ENCODE assay signal across 2 cellular contexts in genomic region chr21:42500736-42501135, GRCh38.
TF ChIP-seq lines count a peak whose summit lies in the region.

No MANE protein-coding gene starts in this region.

TF ChIP-seq in Ishikawa, 13 proteins besides CTCF, POLR2A, EP300 and RAD21 (continued from another document):
- TF ChIP-seq USF1 (IDR thresholded peaks at IDR 0.05) = no peak
- TF ChIP-seq TEAD4 (IDR thresholded peaks at IDR 0.05) = peak; percentile 25; the same call in 1 of the 2 replicates
- 0 out of 2 replicates have a peak, but pooled peaks have one; percentile 11 for TF ChIP-seq NFIC (IDR thresholded peaks at IDR 0.05)
- no peak for TF ChIP-seq TCF12 (IDR thresholded peaks at IDR 0.05; ENCODE audit: low read depth)
- TF ChIP-seq REST (IDR thresholded peaks at IDR 0.05; ENCODE audit: low read depth) = no peak
- no peak for TF ChIP-seq FOXM1 (IDR thresholded peaks at IDR 0.05; ENCODE audit: borderline replicate concordance, low read depth)
- no peak for TF ChIP-seq TAF1 (IDR thresholded peaks at IDR 0.05; ENCODE audit: low read depth)

TF ChIP-seq in neural cell, 6 proteins besides CTCF, POLR2A, EP300 and RAD21 (continued from another document):
- TF ChIP-seq REST (IDR thresholded peaks at IDR 0.05; ENCODE audit: borderline replicate concordance) (no peak), EZH2 (IDR thresholded peaks at IDR 0.05; ENCODE audit: borderline replicate concordance, insufficient read depth, low read length, poor library complexity, severe bottlenecking) (no peak), TAF1 (IDR thresholded peaks at IDR 0.05; ENCODE audit: low read depth) (no peak), POLR2AphosphoS5 (IDR thresholded peaks at IDR 0.05) (no peak)
